In genomic region chr5:148839960-148840359, GRCh38 we compare ENCODE assay signal across 17 cellular contexts. TPM values are rescaled to one million over a fixed set of nuclear protein-coding genes. Genes with fewer than 3 reads are reported as not detected.
A peak's percentile ranks its signal among the peaks of the same experiment; 100 is the strongest.
DNase-seq lines count a peak whose midpoint lies in the region; ATAC-seq lines count a peak whose summit lies in the region.
"Had no signal": no experiment of that assay in that cellular context is flagged by ENCODE, and none has a peak within 500 bp of the region (broad histone marks: within the 10 kb centered on the region; RNA-seq: fewer than 3 reads in every experiment).

No MANE protein-coding gene starts in this region.

- peaks cover 14% of the 10 kb centered on the region for H3K27me3 Mint-ChIP-seq in T-helper 17 cell

- no peaks in the 10 kb centered on the region for H4K20me1 ChIP-seq in BLaER1

- peak overlapping the region; percentile 3; the same call in 1 of the 2 replicates for H3K4me2 ChIP-seq in BLaER1

- peaks cover 48% of the 10 kb centered on the region for H3K4me1 ChIP-seq in BLaER1
- H3K4me1 ChIP-seq: ascending aorta had no signal

- no peaks in the 10 kb centered on the region for H3K27me3 ChIP-seq in BLaER1
- H3K27me3 ChIP-seq: ascending aorta, left lung had no signal

- no peak for DNase-seq in T-helper 17 cell
- DNase-seq in pons (ENCODE audit: low spot score), result no peak
- no peak for DNase-seq in NCI-H2029 (lab: John Stamatoyannopoulos, UW)
- no peak for DNase-seq in stimulated activated CD4-positive, alpha-beta T cell treated with anti-CD3 and anti-CD28 coated beads, Interleukin-1b, Interleukin-23, amount 100 ng/mL, for 48 hours
- no peak for DNase-seq in HCEC 1CT
- DNase-seq: activated CD4-positive, alpha-beta T cell treated with anti-CD3 and anti-CD28 coated beads, Interleukin-2, amount 10 ng/mL, durations not matched to agents 7 days and 5 days; activated effector memory CD4-positive, alpha-beta T cell treated with Interleukin-2 at 50 U/mL for 16 hours; left lung; NCI-H2081; psoas muscle; Right ventricle myocardium superior; stimulated activated CD4-positive, alpha-beta T cell treated with anti-CD3 and anti-CD28 coated beads, Interleukin-12 subunit alpha, Interleukin-12 subunit beta, amount 100 ng/mL, for 4 hours; T-helper 9 cell had no signal

- ATAC-seq in GM18907 (IDR thresholded peaks at IDR 0.05; ENCODE audit: unreplicated experiment) (peak; percentile 70), HG02884 (IDR thresholded peaks at IDR 0.05; ENCODE audit: unreplicated experiment) (peak; percentile 56), T-helper 17 cell (peak; percentile 40)
- ATAC-seq: left lung had no signal

- no peaks in the 10 kb centered on the region for H3K36me3 ChIP-seq in BLaER1
- H3K36me3 ChIP-seq: ascending aorta, left lung had no signal

- peaks cover 2% of the 10 kb centered on the region for H3K36me3 Mint-ChIP-seq in T-helper 17 cell (ENCODE audit: low read depth)

- no peak overlapping the region for H3K27ac ChIP-seq in BLaER1
- H3K27ac ChIP-seq: ascending aorta, left lung, psoas muscle had no signal

- no peak overlapping the region for H3K4me3 Mint-ChIP-seq in T-helper 17 cell
- H3K4me3 Mint-ChIP-seq: activated CD4-positive, alpha-beta T cell treated with anti-CD3 and anti-CD28 coated beads, Interleukin-2, amount 10 ng/mL, durations not matched to agents 7 days and 5 days had no signal

- no peak overlapping the region for H3K9ac ChIP-seq in BLaER1

- H3K4me1 Mint-ChIP-seq in T-helper 17 cell, result peaks cover 34% of the 10 kb centered on the region

- no peak overlapping the region for H3K4me3 ChIP-seq in BLaER1
- H3K4me3 ChIP-seq: ascending aorta, left lung, psoas muscle had no signal

- peak overlapping the region; percentile 27 for H3K27ac Mint-ChIP-seq in T-helper 17 cell
- H3K27ac Mint-ChIP-seq: activated CD4-positive, alpha-beta T cell treated with anti-CD3 and anti-CD28 coated beads, Interleukin-2, amount 10 ng/mL, durations not matched to agents 7 days and 5 days had no signal

- H3K9me3 ChIP-seq in BLaER1 (no peaks in the 10 kb centered on the region), T-helper 17 cell (ENCODE audit: control insufficient read depth, low read length, poor library complexity, severe bottlenecking) (no peaks in the 10 kb centered on the region)
- H3K9me3 ChIP-seq: ascending aorta, left lung, psoas muscle had no signal

RNA-seq across cellular contexts. Expression of gene ADRB2, which starts 13.5 kb away (rescaled TPM):
- 1 to 10 TPM; 2.9 to 5.7 TPM for total RNA-seq in T-helper 17 cell
